1 cellular context compared by ENCODE assay signal in the genomic region with DNA sequence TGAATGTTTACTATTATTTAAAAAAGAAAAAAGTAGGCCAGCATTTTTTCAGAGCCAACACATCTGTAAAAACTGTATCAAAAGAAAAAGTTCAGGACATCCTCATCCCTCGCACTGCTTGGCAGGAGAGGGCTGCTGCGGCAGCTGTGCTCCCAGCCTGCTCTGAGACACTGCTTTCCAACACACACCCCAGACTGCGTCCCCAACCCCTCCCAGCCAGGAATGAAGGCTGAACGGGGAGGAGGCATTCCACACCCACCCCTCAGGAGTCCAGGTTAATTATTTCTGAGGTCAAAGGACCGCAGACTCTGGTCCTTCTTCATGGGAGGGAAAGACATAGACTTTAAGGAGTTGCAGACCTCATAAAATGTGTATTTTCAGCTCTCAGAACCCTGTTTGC.
TF ChIP-seq lines count a peak whose summit lies in the region.

No MANE protein-coding gene starts in this region.

TF ChIP-seq in GM23338, 12 proteins besides CTCF, POLR2A, EP300 and RAD21 (continued from another document):
- TF ChIP-seq, protein P1, sequence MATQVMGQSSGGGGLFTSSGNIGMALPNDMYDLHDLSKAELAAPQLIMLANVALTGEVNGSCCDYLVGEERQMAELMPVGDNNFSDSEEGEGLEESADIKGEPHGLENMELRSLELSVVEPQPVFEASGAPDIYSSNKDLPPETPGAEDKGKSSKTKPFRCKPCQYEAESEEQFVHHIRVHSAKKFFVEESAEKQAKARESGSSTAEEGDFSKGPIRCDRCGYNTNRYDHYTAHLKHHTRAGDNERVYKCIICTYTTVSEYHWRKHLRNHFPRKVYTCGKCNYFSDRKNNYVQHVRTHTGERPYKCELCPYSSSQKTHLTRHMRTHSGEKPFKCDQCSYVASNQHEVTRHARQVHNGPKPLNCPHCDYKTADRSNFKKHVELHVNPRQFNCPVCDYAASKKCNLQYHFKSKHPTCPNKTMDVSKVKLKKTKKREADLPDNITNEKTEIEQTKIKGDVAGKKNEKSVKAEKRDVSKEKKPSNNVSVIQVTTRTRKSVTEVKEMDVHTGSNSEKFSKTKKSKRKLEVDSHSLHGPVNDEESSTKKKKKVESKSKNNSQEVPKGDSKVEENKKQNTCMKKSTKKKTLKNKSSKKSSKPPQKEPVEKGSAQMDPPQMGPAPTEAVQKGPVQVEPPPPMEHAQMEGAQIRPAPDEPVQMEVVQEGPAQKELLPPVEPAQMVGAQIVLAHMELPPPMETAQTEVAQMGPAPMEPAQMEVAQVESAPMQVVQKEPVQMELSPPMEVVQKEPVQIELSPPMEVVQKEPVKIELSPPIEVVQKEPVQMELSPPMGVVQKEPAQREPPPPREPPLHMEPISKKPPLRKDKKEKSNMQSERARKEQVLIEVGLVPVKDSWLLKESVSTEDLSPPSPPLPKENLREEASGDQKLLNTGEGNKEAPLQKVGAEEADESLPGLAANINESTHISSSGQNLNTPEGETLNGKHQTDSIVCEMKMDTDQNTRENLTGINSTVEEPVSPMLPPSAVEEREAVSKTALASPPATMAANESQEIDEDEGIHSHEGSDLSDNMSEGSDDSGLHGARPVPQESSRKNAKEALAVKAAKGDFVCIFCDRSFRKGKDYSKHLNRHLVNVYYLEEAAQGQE (IDR thresholded peaks at IDR 0.05; ENCODE audit: unreplicated experiment): no peak
- TF ChIP-seq ZNF331 (CRISPR knock-in tag; IDR thresholded peaks at IDR 0.05; ENCODE audit: low read depth) (no peak), STAT1 (IDR thresholded peaks at IDR 0.05; ENCODE audit: unreplicated experiment) (no peak), CREB1 (CRISPR knock-in tag; IDR thresholded peaks at IDR 0.05; ENCODE audit: low read depth) (no peak), ZNF114 (CRISPR knock-in tag; IDR thresholded peaks at IDR 0.05) (no peak), EZH2phosphoT487 (IDR thresholded peaks at IDR 0.05; ENCODE audit: unreplicated experiment) (no peak)
- TF ChIP-seq, protein P2, sequence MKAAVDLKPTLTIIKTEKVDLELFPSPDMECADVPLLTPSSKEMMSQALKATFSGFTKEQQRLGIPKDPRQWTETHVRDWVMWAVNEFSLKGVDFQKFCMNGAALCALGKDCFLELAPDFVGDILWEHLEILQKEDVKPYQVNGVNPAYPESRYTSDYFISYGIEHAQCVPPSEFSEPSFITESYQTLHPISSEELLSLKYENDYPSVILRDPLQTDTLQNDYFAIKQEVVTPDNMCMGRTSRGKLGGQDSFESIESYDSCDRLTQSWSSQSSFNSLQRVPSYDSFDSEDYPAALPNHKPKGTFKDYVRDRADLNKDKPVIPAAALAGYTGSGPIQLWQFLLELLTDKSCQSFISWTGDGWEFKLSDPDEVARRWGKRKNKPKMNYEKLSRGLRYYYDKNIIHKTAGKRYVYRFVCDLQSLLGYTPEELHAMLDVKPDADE (IDR thresholded peaks at IDR 0.05): no peak
- TF ChIP-seq, protein P3, sequence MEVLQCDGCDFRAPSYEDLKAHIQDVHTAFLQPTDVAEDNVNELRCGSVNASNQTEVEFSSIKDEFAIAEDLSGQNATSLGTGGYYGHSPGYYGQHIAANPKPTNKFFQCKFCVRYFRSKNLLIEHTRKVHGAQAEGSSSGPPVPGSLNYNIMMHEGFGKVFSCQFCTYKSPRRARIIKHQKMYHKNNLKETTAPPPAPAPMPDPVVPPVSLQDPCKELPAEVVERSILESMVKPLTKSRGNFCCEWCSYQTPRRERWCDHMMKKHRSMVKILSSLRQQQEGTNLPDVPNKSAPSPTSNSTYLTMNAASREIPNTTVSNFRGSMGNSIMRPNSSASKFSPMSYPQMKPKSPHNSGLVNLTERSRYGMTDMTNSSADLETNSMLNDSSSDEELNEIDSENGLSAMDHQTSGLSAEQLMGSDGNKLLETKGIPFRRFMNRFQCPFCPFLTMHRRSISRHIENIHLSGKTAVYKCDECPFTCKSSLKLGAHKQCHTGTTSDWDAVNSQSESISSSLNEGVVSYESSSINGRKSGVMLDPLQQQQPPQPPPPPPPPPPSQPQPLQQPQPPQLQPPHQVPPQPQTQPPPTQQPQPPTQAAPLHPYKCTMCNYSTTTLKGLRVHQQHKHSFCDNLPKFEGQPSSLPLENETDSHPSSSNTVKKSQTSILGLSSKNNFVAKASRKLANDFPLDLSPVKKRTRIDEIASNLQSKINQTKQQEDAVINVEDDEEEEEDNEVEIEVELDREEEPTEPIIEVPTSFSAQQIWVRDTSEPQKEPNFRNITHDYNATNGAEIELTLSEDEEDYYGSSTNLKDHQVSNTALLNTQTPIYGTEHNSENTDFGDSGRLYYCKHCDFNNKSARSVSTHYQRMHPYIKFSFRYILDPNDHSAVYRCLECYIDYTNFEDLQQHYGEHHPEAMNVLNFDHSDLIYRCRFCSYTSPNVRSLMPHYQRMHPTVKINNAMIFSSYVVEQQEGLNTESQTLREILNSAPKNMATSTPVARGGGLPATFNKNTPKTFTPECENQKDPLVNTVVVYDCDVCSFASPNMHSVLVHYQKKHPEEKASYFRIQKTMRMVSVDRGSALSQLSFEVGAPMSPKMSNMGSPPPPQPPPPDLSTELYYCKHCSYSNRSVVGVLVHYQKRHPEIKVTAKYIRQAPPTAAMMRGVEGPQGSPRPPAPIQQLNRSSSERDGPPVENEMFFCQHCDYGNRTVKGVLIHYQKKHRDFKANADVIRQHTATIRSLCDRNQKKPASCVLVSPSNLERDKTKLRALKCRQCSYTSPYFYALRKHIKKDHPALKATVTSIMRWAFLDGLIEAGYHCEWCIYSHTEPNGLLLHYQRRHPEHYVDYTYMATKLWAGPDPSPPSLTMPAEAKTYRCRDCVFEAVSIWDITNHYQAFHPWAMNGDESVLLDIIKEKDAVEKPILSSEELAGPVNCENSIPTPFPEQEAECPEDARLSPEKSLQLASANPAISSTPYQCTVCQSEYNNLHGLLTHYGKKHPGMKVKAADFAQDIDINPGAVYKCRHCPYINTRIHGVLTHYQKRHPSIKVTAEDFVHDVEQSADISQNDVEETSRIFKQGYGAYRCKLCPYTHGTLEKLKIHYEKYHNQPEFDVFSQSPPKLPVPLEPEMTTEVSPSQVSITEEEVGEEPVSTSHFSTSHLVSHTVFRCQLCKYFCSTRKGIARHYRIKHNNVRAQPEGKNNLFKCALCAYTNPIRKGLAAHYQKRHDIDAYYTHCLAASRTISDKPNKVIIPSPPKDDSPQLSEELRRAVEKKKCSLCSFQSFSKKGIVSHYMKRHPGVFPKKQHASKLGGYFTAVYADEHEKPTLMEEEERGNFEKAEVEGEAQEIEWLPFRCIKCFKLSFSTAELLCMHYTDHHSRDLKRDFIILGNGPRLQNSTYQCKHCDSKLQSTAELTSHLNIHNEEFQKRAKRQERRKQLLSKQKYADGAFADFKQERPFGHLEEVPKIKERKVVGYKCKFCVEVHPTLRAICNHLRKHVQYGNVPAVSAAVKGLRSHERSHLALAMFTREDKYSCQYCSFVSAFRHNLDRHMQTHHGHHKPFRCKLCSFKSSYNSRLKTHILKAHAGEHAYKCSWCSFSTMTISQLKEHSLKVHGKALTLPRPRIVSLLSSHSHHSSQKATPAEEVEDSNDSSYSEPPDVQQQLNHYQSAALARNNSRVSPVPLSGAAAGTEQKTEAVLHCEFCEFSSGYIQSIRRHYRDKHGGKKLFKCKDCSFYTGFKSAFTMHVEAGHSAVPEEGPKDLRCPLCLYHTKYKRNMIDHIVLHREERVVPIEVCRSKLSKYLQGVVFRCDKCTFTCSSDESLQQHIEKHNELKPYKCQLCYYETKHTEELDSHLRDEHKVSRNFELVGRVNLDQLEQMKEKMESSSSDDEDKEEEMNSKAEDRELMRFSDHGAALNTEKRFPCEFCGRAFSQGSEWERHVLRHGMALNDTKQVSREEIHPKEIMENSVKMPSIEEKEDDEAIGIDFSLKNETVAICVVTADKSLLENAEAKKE (CRISPR knock-in tag; IDR thresholded peaks at IDR 0.05): no peak
